Comparison of ENCODE assay signal across 8 cellular contexts in the genomic region with DNA sequence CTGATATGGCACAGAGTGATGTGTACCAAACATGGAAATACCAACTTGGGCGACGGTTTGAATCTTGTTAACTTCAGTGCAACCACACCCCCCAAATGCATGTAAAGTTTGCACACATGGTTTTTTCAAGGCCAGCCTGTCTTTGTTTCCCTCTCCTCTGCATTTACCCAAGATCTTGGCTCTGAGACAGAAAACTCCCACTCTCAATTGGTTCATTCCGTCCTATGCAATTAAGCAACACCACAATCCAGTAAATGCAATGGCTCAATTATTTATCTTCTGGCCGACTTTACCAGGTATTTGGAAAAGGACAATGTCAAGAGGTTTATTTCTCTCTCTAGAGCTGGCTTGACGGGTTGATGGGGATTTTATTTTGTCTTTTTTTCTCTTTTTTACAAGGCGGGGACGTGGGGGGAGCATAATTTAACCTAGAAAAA. TPM values are rescaled to one million over a fixed set of nuclear protein-coding genes. Genes with fewer than 3 reads are reported as not detected.
DNase-seq lines count a peak whose midpoint lies in the region; ATAC-seq and TF ChIP-seq lines count a peak whose summit lies in the region.

No MANE protein-coding gene starts in this region.

- H3K27me3 ChIP-seq in heart left ventricle (no peaks in the 10 kb centered on the region), endocrine pancreas (ENCODE audit: control insufficient read depth, insufficient read depth, low read length) (no peaks in the 10 kb centered on the region)

- H3K9me3 ChIP-seq in heart left ventricle (no peaks in the 10 kb centered on the region), endocrine pancreas (ENCODE audit: control insufficient read depth, low read length) (no peaks in the 10 kb centered on the region)

- intact Hi-C loops in heart left ventricle (cut with DNase I) (loop anchor here in 6 of 10 donors (5.0 kb wide), 2 partner anchors 40 to 65 kb away; no protein-coding TSS in a partner anchor), cardiac septum (cut with DNase I) (no loop called here)

- H3K36me3 Mint-ChIP-seq in naive thymus-derived CD8-positive, alpha-beta T cell, result peaks cover 0 to 17% (median 0%) of the 10 kb centered on the region in 3 donors

- H3K4me1 ChIP-seq in heart left ventricle (peaks cover 3 to 62% (median 24%) of the 10 kb centered on the region in 12 donors), endocrine pancreas (ENCODE audit: control insufficient read depth, insufficient read depth, low read length) (peaks cover 16% of the 10 kb centered on the region)

- H3K4me3 ChIP-seq in heart left ventricle, result peak overlapping the region; percentile 76 to 100 (median 89)
- H3K4me3 ChIP-seq in endocrine pancreas (ENCODE audit: control insufficient read depth, insufficient read depth, low read length), result peak overlapping the region; percentile 85

- ATAC-seq in heart left ventricle, result peak in 1 of 4 donors; percentile 17
- no peak for ATAC-seq in naive thymus-derived CD8-positive, alpha-beta T cell
- no peak for ATAC-seq in GM18517 (IDR thresholded peaks at IDR 0.05; ENCODE audit: unreplicated experiment)

- H3K27ac Mint-ChIP-seq in naive thymus-derived CD8-positive, alpha-beta T cell, result peak overlapping the region; percentile 98 to 100 (median 100)

- H3K27me3 Mint-ChIP-seq in naive thymus-derived CD8-positive, alpha-beta T cell, result no peaks in the 10 kb centered on the region

- no peak for TF ChIP-seq POLR2A in heart left ventricle (IDR thresholded peaks at IDR 0.05)

- POLR2A ChIA-PET in naive thymus-derived CD8-positive, alpha-beta T cell (lab: Charles Lee), result interaction anchor here (2.2 to 3.8 kb wide), 2 partner anchors 12 to 143 kb away, joined by 8 to 33 read pairs; no protein-coding TSS in a partner anchor

- H3K9ac ChIP-seq in endocrine pancreas (ENCODE audit: control insufficient read depth, insufficient read depth, low read length), result peak overlapping the region; percentile 76

- 0 to 2% (median 1%) methylated on average over 7 of the region's 7 CpGs for WGBS in heart left ventricle, 4 donors

- DNase-seq in heart left ventricle (no peak), cardiac septum (ENCODE audit: low spot score) (no peak), SIG-M5 (lab: John Stamatoyannopoulos, UW) (peak; percentile 46), foreskin melanocyte (no peak)
- peak in 4 of 10 donors; percentile 21 to 45 (median 30) for DNase-seq in naive thymus-derived CD8-positive, alpha-beta T cell
- no peak for DNase-seq in NK-92 treated with Interleukin-12 subunit alpha and Interleukin-12 subunit beta, amount 100 ng/mL, for 24 hours (lab: John Stamatoyannopoulos, UW)

- TF ChIP-seq CTCF in heart left ventricle (IDR thresholded peaks at IDR 0.05), result no peak

- H3K36me3 ChIP-seq in heart left ventricle (peaks cover 0 to 22% (median 0%) of the 10 kb centered on the region in 9 donors), endocrine pancreas (ENCODE audit: control insufficient read depth, insufficient read depth, low read length) (no peaks in the 10 kb centered on the region)

- no peaks in the 10 kb centered on the region for H3K9me3 Mint-ChIP-seq in naive thymus-derived CD8-positive, alpha-beta T cell

- peak overlapping the region; percentile 96 to 100 (median 99) for H3K27ac ChIP-seq in heart left ventricle

- H3K4me3 Mint-ChIP-seq in naive thymus-derived CD8-positive, alpha-beta T cell, result peak overlapping the region; percentile 91 to 99 (median 97)

- H3K4me1 Mint-ChIP-seq in naive thymus-derived CD8-positive, alpha-beta T cell, result peaks cover 16 to 76% (median 58%) of the 10 kb centered on the region in 4 donors

RNA-seq across cellular contexts. Expression of gene STAT3, which starts 1.0 kb away (rescaled TPM):
- 100 to 1,000 TPM; 111 to 614 (median 148) TPM for total RNA-seq in heart left ventricle
- polyA plus RNA-seq in heart left ventricle, result 100 to 1,000 TPM in 1 of 2 donors, 10 to 100 TPM in 1; 36.0 to 152 TPM
- 159 TPM for total RNA-seq in cardiac septum
- 100 to 1,000 TPM; 130 to 135 TPM for total RNA-seq in naive thymus-derived CD8-positive, alpha-beta T cell
- polyA plus RNA-seq in naive thymus-derived CD8-positive, alpha-beta T cell, result 100 to 1,000 TPM; 129 to 154 (median 153) TPM

RNA-seq across cellular contexts. Expression of gene CAVIN1, which starts 35.8 kb away (rescaled TPM):
- 100 to 1,000 TPM; 195 to 318 (median 253) TPM for total RNA-seq in heart left ventricle
- 100 to 1,000 TPM; 140 to 281 TPM for polyA plus RNA-seq in heart left ventricle
- total RNA-seq in cardiac septum, result 358 TPM
- not detected for total RNA-seq in naive thymus-derived CD8-positive, alpha-beta T cell
- polyA plus RNA-seq in naive thymus-derived CD8-positive, alpha-beta T cell, result under 1 TPM in 1 of 3 donors, not detected in 2; 0.03 TPM

Comparison
In these comparisons a context has a peak if more than half of its experiments do, and no peak if none do; other contexts are left out.
1. RNA of gene CAVIN1, which starts 35.8 kb away (total RNA-seq): 358 TPM in cardiac septum (single experiment) and 195 to 318 TPM in heart left ventricle; not detected in naive thymus-derived CD8-positive, alpha-beta T cell; every median in the first group is over 100 times any median in the second.